8 cellular contexts compared by ENCODE assay signal in genomic region chr19:8001995-8002849, GRCh38. TPM values are rescaled to one million over a fixed set of nuclear protein-coding genes. Genes with fewer than 3 reads are reported as not detected.
DNase-seq lines count a peak whose midpoint lies in the region; ATAC-seq and TF ChIP-seq lines count a peak whose summit lies in the region.

No MANE protein-coding gene starts in this region.

- H3K9ac ChIP-seq in NT2/D1 (ENCODE audit: insufficient read length, low read depth) = peak overlapping the region; percentile 52

- H3K27me3 Mint-ChIP-seq in mesothelial cell of epicardium (ENCODE audit: low read depth) = no peaks in the 10 kb centered on the region

- TF ChIP-seq CTCF in mesothelial cell of epicardium (IDR thresholded peaks at IDR 0.05; ENCODE audit: unreplicated experiment) = peak; percentile 90

- DNase-seq in Daoy (ENCODE audit: low read depth) = peak; percentile 84
- DNase-seq in NT2/D1 (ENCODE audit: low read depth, low spot score) = peak; percentile 78
- DNase-seq in activated CD8-positive, alpha-beta memory T cell treated with anti-CD3 and anti-CD28 coated beads, Interleukin-2, amount 50 U/mL, for 4 hours = peak; percentile 70
- DNase-seq in epidermal melanocyte (ENCODE audit: insufficient read length, low spot score) = peak; percentile 76
- peak; percentile 65 to 91 for DNase-seq in mesothelial cell of epicardium (ENCODE audit: low spot score in 2 of 2, unreplicated experiment in 2 of 2)
- peak; percentile 53 for DNase-seq in stimulated activated CD8-positive, alpha-beta memory T cell treated with anti-CD3 and anti-CD28 coated beads, Interleukin-15, amount 100 ng/mL, for 24 hours (ENCODE audit: low read depth)

- no peaks in the 10 kb centered on the region for H3K27me3 ChIP-seq in NT2/D1 (ENCODE audit: insufficient read depth, insufficient read length)

- H3K4me1 Mint-ChIP-seq in mesothelial cell of epicardium = peaks cover 32% of the 10 kb centered on the region

- ATAC-seq in HG03280 (IDR thresholded peaks at IDR 0.05; ENCODE audit: unreplicated experiment) (peak; percentile 33), GM21423 (IDR thresholded peaks at IDR 0.05; ENCODE audit: unreplicated experiment) (no peak)

- peak overlapping the region; percentile 17 for H3K4me3 ChIP-seq in NT2/D1 (ENCODE audit: insufficient read length, low read depth)

- H3K4me1 ChIP-seq in NT2/D1 (ENCODE audit: insufficient read depth, insufficient read length) = peaks cover 18% of the 10 kb centered on the region

- H3K9me3 Mint-ChIP-seq in mesothelial cell of epicardium = no peaks in the 10 kb centered on the region

- H3K4me3 Mint-ChIP-seq in mesothelial cell of epicardium = peak overlapping the region; percentile 60

- no peaks in the 10 kb centered on the region for H3K9me3 ChIP-seq in NT2/D1 (ENCODE audit: insufficient read depth, low read length)

- H3K27ac Mint-ChIP-seq in mesothelial cell of epicardium = peak overlapping the region; percentile 93

- peaks cover 4% of the 10 kb centered on the region for H3K36me3 Mint-ChIP-seq in mesothelial cell of epicardium

- H3K36me3 ChIP-seq in NT2/D1 (ENCODE audit: insufficient read depth, insufficient read length, low read length) = peaks cover 46% of the 10 kb centered on the region

RNA-seq across cellular contexts. Expression of gene ELAVL1, which starts 3.2 kb away (rescaled TPM):
- total RNA-seq in Daoy (2014; rRNA removed; shearing (Covaris generic)) = 38.5 and 45.4 TPM in 2 replicates
- total RNA-seq in mesothelial cell of epicardium = 112 to 119 TPM (median 116 TPM) in 3 replicates

RNA-seq across cellular contexts. Expression of gene CCL25, which starts 50.3 kb away (rescaled TPM):
- total RNA-seq in Daoy (2014; rRNA removed; shearing (Covaris generic)) = not detected in 2 replicates
- total RNA-seq in mesothelial cell of epicardium = 0.29 to 0.42 TPM in 2 of 3 replicates, not detected in the other

RNA-seq across cellular contexts. Expression of gene TIMM44, which starts 58.8 kb away (rescaled TPM):
- 74.5 and 105 TPM in 2 replicates for total RNA-seq in Daoy (2014; rRNA removed; shearing (Covaris generic))
- 76.3 to 80.7 TPM (median 78.3 TPM) in 3 replicates for total RNA-seq in mesothelial cell of epicardium
